Comparison of ENCODE assay signal across 12 cellular contexts in the genomic region with DNA sequence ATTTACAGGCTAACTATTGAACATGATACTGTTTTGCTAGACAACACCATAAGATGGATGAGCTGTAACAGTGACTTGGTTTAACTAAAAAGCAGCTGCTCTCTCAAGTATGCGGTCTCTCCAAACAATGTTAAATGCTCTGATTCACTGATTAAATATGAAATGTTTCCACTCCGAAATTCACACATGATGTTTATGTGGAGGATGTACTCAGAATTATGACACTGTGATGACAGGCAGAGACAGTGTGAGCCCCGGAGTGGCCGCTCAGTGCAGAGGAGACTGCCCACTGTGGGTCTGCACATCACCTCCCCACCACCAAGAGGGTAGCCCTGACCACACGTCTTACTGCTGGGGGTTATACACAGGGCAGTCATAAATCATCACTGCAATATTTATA.
DNase-seq lines count a peak whose midpoint lies in the region; ATAC-seq and TF ChIP-seq lines count a peak whose summit lies in the region.
"Had no signal": no experiment of that assay in that cellular context is flagged by ENCODE, and none has a peak within 500 bp of the region (broad histone marks: within the 10 kb centered on the region; RNA-seq: fewer than 3 reads in every experiment).

No MANE protein-coding gene starts in this region.

- H3K9me3 Mint-ChIP-seq in nephron progenitor cell (no peaks in the 10 kb centered on the region), Calu3 (ENCODE audit: low read depth, unreplicated experiment) (no peaks in the 10 kb centered on the region)
- H3K9me3 Mint-ChIP-seq: CD4-positive, CD25-positive, alpha-beta regulatory T cell had no signal

- DNase-seq in AG09309 (ENCODE audit: low read depth) = peak; percentile 83
- peak; percentile 69 for DNase-seq in MG63
- DNase-seq in choroid plexus epithelial cell (ENCODE audit: low read depth) = peak; percentile 96
- DNase-seq in nephron progenitor cell = peak; percentile 33
- DNase-seq in NK-92 (lab: John Stamatoyannopoulos, UW; ENCODE audit: unreplicated experiment) = no peak
- DNase-seq in Calu3 = no peak
- DNase-seq in RPMI8226 = no peak
- DNase-seq: anterior cingulate cortex; CD4-positive, CD25-positive, alpha-beta regulatory T cell; mammary epithelial cell; right lobe of liver had no signal

- no TSS peak for BruUV-seq in Calu3 (replicated peaks; lab: Mats Ljungman, UMichigan)

- peaks cover 2% of the 10 kb centered on the region for H3K27me3 Mint-ChIP-seq in nephron progenitor cell (ENCODE audit: low read depth, poor library complexity)
- H3K27me3 Mint-ChIP-seq in Calu3 (ENCODE audit: unreplicated experiment) = no peaks in the 10 kb centered on the region
- H3K27me3 Mint-ChIP-seq: CD4-positive, CD25-positive, alpha-beta regulatory T cell had no signal

- peaks cover 18% of the 10 kb centered on the region for H3K36me3 Mint-ChIP-seq in nephron progenitor cell (ENCODE audit: low read depth)
- peaks cover 4% of the 10 kb centered on the region for H3K36me3 Mint-ChIP-seq in Calu3 (ENCODE audit: insufficient read depth, unreplicated experiment)

- H3K4me3 ChIP-seq in AG09309 (ENCODE audit: control insufficient read depth, low read depth, low read length) (no peak overlapping the region), MG63 (no peak overlapping the region), choroid plexus epithelial cell (ENCODE audit: low read depth, low read length) (no peak overlapping the region)
- H3K4me3 ChIP-seq: right lobe of liver had no signal

- CTCF ChIA-PET in Calu3 (lab: Charles Lee) = no interaction called here

- peak overlapping the region; percentile 98 for H3K27ac Mint-ChIP-seq in nephron progenitor cell
- H3K27ac Mint-ChIP-seq in Calu3 (ENCODE audit: unreplicated experiment) = no peak overlapping the region
- H3K27ac Mint-ChIP-seq: CD4-positive, CD25-positive, alpha-beta regulatory T cell had no signal

- peaks cover 14% of the 10 kb centered on the region for H3K36me3 ChIP-seq in MG63
- H3K36me3 ChIP-seq: right lobe of liver had no signal

- intact Hi-C loops in Calu3 (cut with micrococcal nuclease; ENCODE audit: unreplicated experiment) = no loop called here

- ATAC-seq in GM21619 (IDR thresholded peaks at IDR 0.05; ENCODE audit: unreplicated experiment) = no peak
- ATAC-seq: right lobe of liver had no signal

- H3K4me1 Mint-ChIP-seq in nephron progenitor cell = peaks cover 75% of the 10 kb centered on the region
- no peaks in the 10 kb centered on the region for H3K4me1 Mint-ChIP-seq in Calu3 (ENCODE audit: low read depth, unreplicated experiment)

- TF ChIP-seq CTCF in AG09309 (IDR thresholded peaks at IDR 0.05; ENCODE audit: control insufficient read depth, insufficient read depth, low read depth, low read length, missing control alignments) (no peak), choroid plexus epithelial cell (conservative IDR thresholded peaks at IDR 0.05; ENCODE audit: low read depth, low read length) (no peak), nephron progenitor cell (IDR thresholded peaks at IDR 0.05) (no peak), Calu3 (IDR thresholded peaks at IDR 0.05; ENCODE audit: unreplicated experiment) (no peak)

- H3K4me3 Mint-ChIP-seq in nephron progenitor cell (peak overlapping the region; percentile 71), Calu3 (ENCODE audit: low read depth, unreplicated experiment) (no peak overlapping the region)
- H3K4me3 Mint-ChIP-seq: CD4-positive, CD25-positive, alpha-beta regulatory T cell had no signal

- H3K9me3 ChIP-seq in MG63 = no peaks in the 10 kb centered on the region
- H3K9me3 ChIP-seq: right lobe of liver had no signal

- no peaks in the 10 kb centered on the region for H3K27me3 ChIP-seq in MG63
- H3K27me3 ChIP-seq: right lobe of liver had no signal

Comparison
In these comparisons a context has a peak if more than half of its experiments do, and no peak if none do; other contexts are left out.
1. DNase-seq: peak in AG09309 (single experiment), MG63 (single experiment), choroid plexus epithelial cell (single experiment) and nephron progenitor cell (single experiment); none in NK-92 (single experiment), Calu3 (single experiment) and RPMI8226 (single experiment).